In the genomic region with DNA sequence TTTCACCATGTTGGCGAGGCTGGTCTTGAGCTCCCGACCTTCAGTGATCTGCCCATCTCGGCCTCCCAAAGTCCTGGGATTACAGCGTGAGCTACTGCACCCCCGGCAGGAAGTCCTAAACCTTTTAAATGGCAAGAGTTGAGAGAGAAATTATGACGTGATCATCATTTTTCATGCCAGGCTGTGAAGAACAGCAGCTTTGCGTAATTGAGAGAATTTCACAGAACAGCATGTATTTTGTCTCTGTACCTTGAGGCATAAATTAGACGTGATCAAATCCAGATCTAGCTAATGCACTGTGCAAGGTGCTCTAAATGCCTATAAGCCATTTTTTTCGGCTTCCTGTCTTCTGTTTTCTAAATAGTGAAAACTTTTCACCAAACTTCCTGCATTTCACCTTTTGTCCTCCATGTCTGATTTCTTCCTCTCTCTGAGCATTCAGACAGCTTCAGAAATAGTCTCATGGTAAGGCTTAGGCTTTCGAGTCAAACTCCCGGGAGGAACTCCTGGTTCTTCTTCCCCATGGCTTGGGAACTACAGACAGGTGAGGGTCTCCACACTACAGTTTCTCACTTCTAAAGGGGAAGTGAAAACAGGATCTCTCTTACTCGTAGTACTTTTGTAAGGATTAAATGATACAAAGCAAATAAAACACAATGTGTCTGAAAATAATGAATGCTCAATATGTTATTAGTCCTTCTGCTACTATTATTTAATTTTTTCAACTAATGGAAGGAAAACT, we compare ENCODE assay signal across 1 cellular context.
TF ChIP-seq lines count a peak whose summit lies in the region.

No MANE protein-coding gene starts in this region.

TF ChIP-seq in WTC11, 78 proteins besides CTCF, POLR2A, EP300 and RAD21 (continued from another document):
- TF ChIP-seq, protein P1, sequence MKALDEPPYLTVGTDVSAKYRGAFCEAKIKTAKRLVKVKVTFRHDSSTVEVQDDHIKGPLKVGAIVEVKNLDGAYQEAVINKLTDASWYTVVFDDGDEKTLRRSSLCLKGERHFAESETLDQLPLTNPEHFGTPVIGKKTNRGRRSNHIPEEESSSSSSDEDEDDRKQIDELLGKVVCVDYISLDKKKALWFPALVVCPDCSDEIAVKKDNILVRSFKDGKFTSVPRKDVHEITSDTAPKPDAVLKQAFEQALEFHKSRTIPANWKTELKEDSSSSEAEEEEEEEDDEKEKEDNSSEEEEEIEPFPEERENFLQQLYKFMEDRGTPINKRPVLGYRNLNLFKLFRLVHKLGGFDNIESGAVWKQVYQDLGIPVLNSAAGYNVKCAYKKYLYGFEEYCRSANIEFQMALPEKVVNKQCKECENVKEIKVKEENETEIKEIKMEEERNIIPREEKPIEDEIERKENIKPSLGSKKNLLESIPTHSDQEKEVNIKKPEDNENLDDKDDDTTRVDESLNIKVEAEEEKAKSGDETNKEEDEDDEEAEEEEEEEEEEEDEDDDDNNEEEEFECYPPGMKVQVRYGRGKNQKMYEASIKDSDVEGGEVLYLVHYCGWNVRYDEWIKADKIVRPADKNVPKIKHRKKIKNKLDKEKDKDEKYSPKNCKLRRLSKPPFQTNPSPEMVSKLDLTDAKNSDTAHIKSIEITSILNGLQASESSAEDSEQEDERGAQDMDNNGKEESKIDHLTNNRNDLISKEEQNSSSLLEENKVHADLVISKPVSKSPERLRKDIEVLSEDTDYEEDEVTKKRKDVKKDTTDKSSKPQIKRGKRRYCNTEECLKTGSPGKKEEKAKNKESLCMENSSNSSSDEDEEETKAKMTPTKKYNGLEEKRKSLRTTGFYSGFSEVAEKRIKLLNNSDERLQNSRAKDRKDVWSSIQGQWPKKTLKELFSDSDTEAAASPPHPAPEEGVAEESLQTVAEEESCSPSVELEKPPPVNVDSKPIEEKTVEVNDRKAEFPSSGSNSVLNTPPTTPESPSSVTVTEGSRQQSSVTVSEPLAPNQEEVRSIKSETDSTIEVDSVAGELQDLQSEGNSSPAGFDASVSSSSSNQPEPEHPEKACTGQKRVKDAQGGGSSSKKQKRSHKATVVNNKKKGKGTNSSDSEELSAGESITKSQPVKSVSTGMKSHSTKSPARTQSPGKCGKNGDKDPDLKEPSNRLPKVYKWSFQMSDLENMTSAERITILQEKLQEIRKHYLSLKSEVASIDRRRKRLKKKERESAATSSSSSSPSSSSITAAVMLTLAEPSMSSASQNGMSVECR (CRISPR knock-in tag; IDR thresholded peaks at IDR 0.05; ENCODE audit: borderline replicate concordance): no peak
- TF ChIP-seq, protein P2, sequence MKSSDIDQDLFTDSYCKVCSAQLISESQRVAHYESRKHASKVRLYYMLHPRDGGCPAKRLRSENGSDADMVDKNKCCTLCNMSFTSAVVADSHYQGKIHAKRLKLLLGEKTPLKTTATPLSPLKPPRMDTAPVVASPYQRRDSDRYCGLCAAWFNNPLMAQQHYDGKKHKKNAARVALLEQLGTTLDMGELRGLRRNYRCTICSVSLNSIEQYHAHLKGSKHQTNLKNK (CRISPR knock-in tag; IDR thresholded peaks at IDR 0.05): no peak
- TF ChIP-seq, protein P3, sequence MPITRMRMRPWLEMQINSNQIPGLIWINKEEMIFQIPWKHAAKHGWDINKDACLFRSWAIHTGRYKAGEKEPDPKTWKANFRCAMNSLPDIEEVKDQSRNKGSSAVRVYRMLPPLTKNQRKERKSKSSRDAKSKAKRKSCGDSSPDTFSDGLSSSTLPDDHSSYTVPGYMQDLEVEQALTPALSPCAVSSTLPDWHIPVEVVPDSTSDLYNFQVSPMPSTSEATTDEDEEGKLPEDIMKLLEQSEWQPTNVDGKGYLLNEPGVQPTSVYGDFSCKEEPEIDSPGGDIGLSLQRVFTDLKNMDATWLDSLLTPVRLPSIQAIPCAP (CRISPR knock-in tag; IDR thresholded peaks at IDR 0.05): no peak
- TF ChIP-seq TP53 (CRISPR knock-in tag; IDR thresholded peaks at IDR 0.05) (no peak), CREB1 (CRISPR knock-in tag; IDR thresholded peaks at IDR 0.05) (no peak), CREM (CRISPR knock-in tag; IDR thresholded peaks at IDR 0.05) (no peak), NFE2L1 (CRISPR knock-in tag; IDR thresholded peaks at IDR 0.05) (no peak), ZNF416 (CRISPR knock-in tag; IDR thresholded peaks at IDR 0.05) (no peak), PRRX2 (CRISPR knock-in tag; IDR thresholded peaks at IDR 0.05) (no peak)
- TF ChIP-seq, protein P4, sequence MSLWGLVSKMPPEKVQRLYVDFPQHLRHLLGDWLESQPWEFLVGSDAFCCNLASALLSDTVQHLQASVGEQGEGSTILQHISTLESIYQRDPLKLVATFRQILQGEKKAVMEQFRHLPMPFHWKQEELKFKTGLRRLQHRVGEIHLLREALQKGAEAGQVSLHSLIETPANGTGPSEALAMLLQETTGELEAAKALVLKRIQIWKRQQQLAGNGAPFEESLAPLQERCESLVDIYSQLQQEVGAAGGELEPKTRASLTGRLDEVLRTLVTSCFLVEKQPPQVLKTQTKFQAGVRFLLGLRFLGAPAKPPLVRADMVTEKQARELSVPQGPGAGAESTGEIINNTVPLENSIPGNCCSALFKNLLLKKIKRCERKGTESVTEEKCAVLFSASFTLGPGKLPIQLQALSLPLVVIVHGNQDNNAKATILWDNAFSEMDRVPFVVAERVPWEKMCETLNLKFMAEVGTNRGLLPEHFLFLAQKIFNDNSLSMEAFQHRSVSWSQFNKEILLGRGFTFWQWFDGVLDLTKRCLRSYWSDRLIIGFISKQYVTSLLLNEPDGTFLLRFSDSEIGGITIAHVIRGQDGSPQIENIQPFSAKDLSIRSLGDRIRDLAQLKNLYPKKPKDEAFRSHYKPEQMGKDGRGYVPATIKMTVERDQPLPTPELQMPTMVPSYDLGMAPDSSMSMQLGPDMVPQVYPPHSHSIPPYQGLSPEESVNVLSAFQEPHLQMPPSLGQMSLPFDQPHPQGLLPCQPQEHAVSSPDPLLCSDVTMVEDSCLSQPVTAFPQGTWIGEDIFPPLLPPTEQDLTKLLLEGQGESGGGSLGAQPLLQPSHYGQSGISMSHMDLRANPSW (CRISPR knock-in tag; conservative IDR thresholded peaks at IDR 0.05; ENCODE audit: low read depth): no peak
- TF ChIP-seq, protein P5, sequence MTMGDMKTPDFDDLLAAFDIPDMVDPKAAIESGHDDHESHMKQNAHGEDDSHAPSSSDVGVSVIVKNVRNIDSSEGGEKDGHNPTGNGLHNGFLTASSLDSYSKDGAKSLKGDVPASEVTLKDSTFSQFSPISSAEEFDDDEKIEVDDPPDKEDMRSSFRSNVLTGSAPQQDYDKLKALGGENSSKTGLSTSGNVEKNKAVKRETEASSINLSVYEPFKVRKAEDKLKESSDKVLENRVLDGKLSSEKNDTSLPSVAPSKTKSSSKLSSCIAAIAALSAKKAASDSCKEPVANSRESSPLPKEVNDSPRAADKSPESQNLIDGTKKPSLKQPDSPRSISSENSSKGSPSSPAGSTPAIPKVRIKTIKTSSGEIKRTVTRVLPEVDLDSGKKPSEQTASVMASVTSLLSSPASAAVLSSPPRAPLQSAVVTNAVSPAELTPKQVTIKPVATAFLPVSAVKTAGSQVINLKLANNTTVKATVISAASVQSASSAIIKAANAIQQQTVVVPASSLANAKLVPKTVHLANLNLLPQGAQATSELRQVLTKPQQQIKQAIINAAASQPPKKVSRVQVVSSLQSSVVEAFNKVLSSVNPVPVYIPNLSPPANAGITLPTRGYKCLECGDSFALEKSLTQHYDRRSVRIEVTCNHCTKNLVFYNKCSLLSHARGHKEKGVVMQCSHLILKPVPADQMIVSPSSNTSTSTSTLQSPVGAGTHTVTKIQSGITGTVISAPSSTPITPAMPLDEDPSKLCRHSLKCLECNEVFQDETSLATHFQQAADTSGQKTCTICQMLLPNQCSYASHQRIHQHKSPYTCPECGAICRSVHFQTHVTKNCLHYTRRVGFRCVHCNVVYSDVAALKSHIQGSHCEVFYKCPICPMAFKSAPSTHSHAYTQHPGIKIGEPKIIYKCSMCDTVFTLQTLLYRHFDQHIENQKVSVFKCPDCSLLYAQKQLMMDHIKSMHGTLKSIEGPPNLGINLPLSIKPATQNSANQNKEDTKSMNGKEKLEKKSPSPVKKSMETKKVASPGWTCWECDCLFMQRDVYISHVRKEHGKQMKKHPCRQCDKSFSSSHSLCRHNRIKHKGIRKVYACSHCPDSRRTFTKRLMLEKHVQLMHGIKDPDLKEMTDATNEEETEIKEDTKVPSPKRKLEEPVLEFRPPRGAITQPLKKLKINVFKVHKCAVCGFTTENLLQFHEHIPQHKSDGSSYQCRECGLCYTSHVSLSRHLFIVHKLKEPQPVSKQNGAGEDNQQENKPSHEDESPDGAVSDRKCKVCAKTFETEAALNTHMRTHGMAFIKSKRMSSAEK (CRISPR knock-in tag; IDR thresholded peaks at IDR 0.05; ENCODE audit: borderline replicate concordance): no peak
- TF ChIP-seq, protein P6, sequence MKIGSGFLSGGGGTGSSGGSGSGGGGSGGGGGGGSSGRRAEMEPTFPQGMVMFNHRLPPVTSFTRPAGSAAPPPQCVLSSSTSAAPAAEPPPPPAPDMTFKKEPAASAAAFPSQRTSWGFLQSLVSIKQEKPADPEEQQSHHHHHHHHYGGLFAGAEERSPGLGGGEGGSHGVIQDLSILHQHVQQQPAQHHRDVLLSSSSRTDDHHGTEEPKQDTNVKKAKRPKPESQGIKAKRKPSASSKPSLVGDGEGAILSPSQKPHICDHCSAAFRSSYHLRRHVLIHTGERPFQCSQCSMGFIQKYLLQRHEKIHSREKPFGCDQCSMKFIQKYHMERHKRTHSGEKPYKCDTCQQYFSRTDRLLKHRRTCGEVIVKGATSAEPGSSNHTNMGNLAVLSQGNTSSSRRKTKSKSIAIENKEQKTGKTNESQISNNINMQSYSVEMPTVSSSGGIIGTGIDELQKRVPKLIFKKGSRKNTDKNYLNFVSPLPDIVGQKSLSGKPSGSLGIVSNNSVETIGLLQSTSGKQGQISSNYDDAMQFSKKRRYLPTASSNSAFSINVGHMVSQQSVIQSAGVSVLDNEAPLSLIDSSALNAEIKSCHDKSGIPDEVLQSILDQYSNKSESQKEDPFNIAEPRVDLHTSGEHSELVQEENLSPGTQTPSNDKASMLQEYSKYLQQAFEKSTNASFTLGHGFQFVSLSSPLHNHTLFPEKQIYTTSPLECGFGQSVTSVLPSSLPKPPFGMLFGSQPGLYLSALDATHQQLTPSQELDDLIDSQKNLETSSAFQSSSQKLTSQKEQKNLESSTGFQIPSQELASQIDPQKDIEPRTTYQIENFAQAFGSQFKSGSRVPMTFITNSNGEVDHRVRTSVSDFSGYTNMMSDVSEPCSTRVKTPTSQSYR (CRISPR knock-in tag; IDR thresholded peaks at IDR 0.05): no peak
- TF ChIP-seq, protein P7, sequence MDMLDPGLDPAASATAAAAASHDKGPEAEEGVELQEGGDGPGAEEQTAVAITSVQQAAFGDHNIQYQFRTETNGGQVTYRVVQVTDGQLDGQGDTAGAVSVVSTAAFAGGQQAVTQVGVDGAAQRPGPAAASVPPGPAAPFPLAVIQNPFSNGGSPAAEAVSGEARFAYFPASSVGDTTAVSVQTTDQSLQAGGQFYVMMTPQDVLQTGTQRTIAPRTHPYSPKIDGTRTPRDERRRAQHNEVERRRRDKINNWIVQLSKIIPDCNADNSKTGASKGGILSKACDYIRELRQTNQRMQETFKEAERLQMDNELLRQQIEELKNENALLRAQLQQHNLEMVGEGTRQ (CRISPR knock-in tag; IDR thresholded peaks at IDR 0.05): no peak
